Comparison of ENCODE assay signal across 10 cellular contexts in the genomic region with DNA sequence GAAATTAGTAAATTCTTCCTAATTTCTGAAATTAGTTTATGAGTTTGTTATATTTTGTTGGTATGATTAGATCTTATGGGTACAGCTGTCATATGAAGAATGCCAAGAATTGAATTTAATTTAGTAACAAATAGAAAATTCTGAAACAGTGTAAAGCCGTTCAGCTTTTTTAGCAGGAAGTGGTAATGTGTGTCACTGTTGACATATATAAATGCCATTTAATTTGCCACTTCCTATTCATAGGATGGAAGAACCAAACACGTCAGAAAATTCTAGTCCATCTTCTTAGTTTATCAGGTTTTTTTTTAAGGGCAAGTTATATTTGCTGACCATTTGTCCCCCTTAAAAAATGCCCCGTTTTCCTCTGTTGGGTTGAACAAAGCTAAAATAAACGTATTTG. TPM values are rescaled to one million over a fixed set of nuclear protein-coding genes. Genes with fewer than 3 reads are reported as not detected.
DNase-seq lines count a peak whose midpoint lies in the region; ATAC-seq and TF ChIP-seq lines count a peak whose summit lies in the region.
"Had no signal": no experiment of that assay in that cellular context is flagged by ENCODE, and none has a peak within 500 bp of the region (broad histone marks: within the 10 kb centered on the region; RNA-seq: fewer than 3 reads in every experiment).

No MANE protein-coding gene starts in this region.

- CTCF ChIA-PET in activated CD8-positive, alpha-beta T cell treated with anti-CD3 and anti-CD28 coated beads for 36 hours (lab: Charles Lee) = interaction anchor here (0.7 to 1.7 kb wide), 10 partner anchors 8 to 234 kb away, joined by 3 to 7 read pairs (median 4); no protein-coding TSS in a partner anchor

- peaks cover 4% of the 10 kb centered on the region; the same call in 1 of the 2 replicates for H4K20me1 ChIP-seq in DND-41 (ENCODE audit: insufficient read depth, low read length)

- H3K36me3 Mint-ChIP-seq in activated CD8-positive, alpha-beta T cell treated with anti-CD3 and anti-CD28 coated beads for 36 hours (ENCODE audit: low read depth) = peaks cover 56% of the 10 kb centered on the region
- H3K36me3 Mint-ChIP-seq in natural killer cell treated with Interleukin-12 subunit alpha and Interleukin-12 subunit beta and Interleukin-15 and Interleukin-18, amount 100 ng/mL, for 72 hours = peaks cover 17% of the 10 kb centered on the region

- H3K27me3 ChIP-seq in DND-41 (ENCODE audit: insufficient read depth, low read length, poor library complexity) = no peaks in the 10 kb centered on the region
- H3K27me3 ChIP-seq: foreskin keratinocyte, uterus had no signal

- intact Hi-C loops in activated CD8-positive, alpha-beta T cell treated with anti-CD3 and anti-CD28 coated beads for 36 hours (cut with micrococcal nuclease) = loop anchor here (5.0 kb wide), 1 partner anchor 40 kb away; no protein-coding TSS in a partner anchor

- peaks cover 60% of the 10 kb centered on the region for H3K79me2 ChIP-seq in DND-41 (ENCODE audit: insufficient read depth, low read length)

- no peak for TF ChIP-seq CTCF in DND-41 (IDR thresholded peaks at IDR 0.05; ENCODE audit: borderline replicate concordance, extremely low read depth, low read length, poor library complexity, severe bottlenecking)
- no peak for TF ChIP-seq CTCF in activated CD8-positive, alpha-beta T cell treated with anti-CD3 and anti-CD28 coated beads for 36 hours (IDR thresholded peaks at IDR 0.05)

- no peaks in the 10 kb centered on the region for H3K27me3 Mint-ChIP-seq in activated CD8-positive, alpha-beta T cell treated with anti-CD3 and anti-CD28 coated beads for 36 hours
- no peaks in the 10 kb centered on the region for H3K27me3 Mint-ChIP-seq in natural killer cell treated with Interleukin-12 subunit alpha and Interleukin-12 subunit beta and Interleukin-15 and Interleukin-18, amount 100 ng/mL, for 72 hours

- DNase-seq in DND-41 (no peak), KBM-7 (peak; percentile 37), NCI-H1105 treated with DMSO at 0.1 percent for 48 hours (lab: John Stamatoyannopoulos, UW) (no peak)
- DNase-seq in activated CD8-positive, alpha-beta T cell treated with anti-CD3 and anti-CD28 coated beads for 36 hours = no peak
- DNase-seq in natural killer cell treated with Interleukin-12 subunit alpha and Interleukin-12 subunit beta and Interleukin-15 and Interleukin-18, amount 100 ng/mL, for 72 hours (ENCODE audit: low spot score) = no peak
- no peak for DNase-seq in effector CD8-positive, alpha-beta T cell (lab: John Stamatoyannopoulos, UW)
- DNase-seq: foreskin keratinocyte, NCI-H187 treated with DMSO at 0.1 percent for 48 hours, uterus had no signal

- H3K9me3 ChIP-seq in DND-41 (ENCODE audit: insufficient read depth, low read length, severe bottlenecking) = no peaks in the 10 kb centered on the region
- H3K9me3 ChIP-seq: uterus had no signal

- no peak overlapping the region for H3K4me3 ChIP-seq in DND-41 (ENCODE audit: low read depth in 1 of 2, low read length in 2 of 2)
- H3K4me3 ChIP-seq: uterus had no signal

- H2AFZ ChIP-seq in DND-41 (ENCODE audit: low read depth, low read length) = no peak overlapping the region

- H3K4me3 Mint-ChIP-seq in activated CD8-positive, alpha-beta T cell treated with anti-CD3 and anti-CD28 coated beads for 36 hours = peak overlapping the region; percentile 40
- H3K4me3 Mint-ChIP-seq in natural killer cell treated with Interleukin-12 subunit alpha and Interleukin-12 subunit beta and Interleukin-15 and Interleukin-18, amount 100 ng/mL, for 72 hours = peak overlapping the region; percentile 75

- H3K4me1 Mint-ChIP-seq in activated CD8-positive, alpha-beta T cell treated with anti-CD3 and anti-CD28 coated beads for 36 hours (ENCODE audit: low read depth) = peaks cover 70% of the 10 kb centered on the region
- peaks cover 51 to 81% of the 10 kb centered on the region in 2 donors for H3K4me1 Mint-ChIP-seq in natural killer cell treated with Interleukin-12 subunit alpha and Interleukin-12 subunit beta and Interleukin-15 and Interleukin-18, amount 100 ng/mL, for 72 hours (ENCODE audit: low read depth in 2 of 2)

- peak overlapping the region; percentile 12; the same call in 1 of the 2 replicates for H3K27ac ChIP-seq in DND-41 (ENCODE audit: low read length)
- H3K27ac ChIP-seq: foreskin keratinocyte had no signal

- in situ Hi-C loops in KBM-7 (cut with MboI; ENCODE audit: low pct_unique_long_range_greater_than_20kb, low sequenced_read_pairs) = no loop called here

- ATAC-seq in DND-41 (ENCODE audit: insufficient read depth, low read depth) = peak; percentile 87
- ATAC-seq in activated CD8-positive, alpha-beta T cell treated with anti-CD3 and anti-CD28 coated beads for 36 hours = peak; percentile 64
- peak; percentile 64 to 78 for ATAC-seq in natural killer cell treated with Interleukin-12 subunit alpha and Interleukin-12 subunit beta and Interleukin-15 and Interleukin-18, amount 100 ng/mL, for 72 hours
- no peak for ATAC-seq in HG02678 (IDR thresholded peaks at IDR 0.05; ENCODE audit: unreplicated experiment)
- ATAC-seq: foreskin keratinocyte had no signal

- peaks cover 22% of the 10 kb centered on the region for H3K4me1 ChIP-seq in DND-41 (ENCODE audit: insufficient read depth, low read length)
- H3K4me1 ChIP-seq: uterus had no signal

- H3K27ac Mint-ChIP-seq in activated CD8-positive, alpha-beta T cell treated with anti-CD3 and anti-CD28 coated beads for 36 hours = peak overlapping the region; percentile 90
- H3K27ac Mint-ChIP-seq in natural killer cell treated with Interleukin-12 subunit alpha and Interleukin-12 subunit beta and Interleukin-15 and Interleukin-18, amount 100 ng/mL, for 72 hours = peak overlapping the region; percentile 85 to 92

- peak overlapping the region; percentile 50 for H3K4me2 ChIP-seq in DND-41 (ENCODE audit: insufficient read depth, low read length)

- H3K9me3 Mint-ChIP-seq in activated CD8-positive, alpha-beta T cell treated with anti-CD3 and anti-CD28 coated beads for 36 hours = no peaks in the 10 kb centered on the region
- no peaks in the 10 kb centered on the region for H3K9me3 Mint-ChIP-seq in natural killer cell treated with Interleukin-12 subunit alpha and Interleukin-12 subunit beta and Interleukin-15 and Interleukin-18, amount 100 ng/mL, for 72 hours

- no peak overlapping the region for H3K9ac ChIP-seq in DND-41 (ENCODE audit: low read depth, low read length)

- no peaks in the 10 kb centered on the region for H3K36me3 ChIP-seq in DND-41 (ENCODE audit: insufficient read depth, low read length)
- H3K36me3 ChIP-seq: uterus had no signal

- POLR2A ChIA-PET in activated CD8-positive, alpha-beta T cell treated with anti-CD3 and anti-CD28 coated beads for 36 hours (lab: Charles Lee) = interaction anchor here (1.0 to 4.1 kb wide), 5 partner anchors 11 to 75 kb away, joined by 3 to 20 read pairs (median 4); a partner anchor contains a TSS

RNA-seq across cellular contexts. Expression of a gene that starts 43.0 kb away (rescaled TPM):
- total RNA-seq in activated CD8-positive, alpha-beta T cell treated with anti-CD3 and anti-CD28 coated beads for 36 hours = 100 to 1,000 TPM; 252 to 261 TPM
- 100 to 1,000 TPM in 1 of 2 donors, 10 to 100 TPM in 1; 49.1 to 113 TPM for total RNA-seq in natural killer cell treated with Interleukin-12 subunit alpha and Interleukin-12 subunit beta and Interleukin-15 and Interleukin-18, amount 100 ng/mL, for 72 hours

RNA-seq across cellular contexts. Expression of a gene that starts 45.0 kb away (rescaled TPM):
- total RNA-seq in activated CD8-positive, alpha-beta T cell treated with anti-CD3 and anti-CD28 coated beads for 36 hours = 1 to 10 TPM; 7.0 to 9.7 TPM
- 10 to 100 TPM in 1 of 2 donors, 1 to 10 TPM in 1; 8.7 to 14.7 TPM for total RNA-seq in natural killer cell treated with Interleukin-12 subunit alpha and Interleukin-12 subunit beta and Interleukin-15 and Interleukin-18, amount 100 ng/mL, for 72 hours
